ENCODE assay signal across 29 cellular contexts in the genomic region with DNA sequence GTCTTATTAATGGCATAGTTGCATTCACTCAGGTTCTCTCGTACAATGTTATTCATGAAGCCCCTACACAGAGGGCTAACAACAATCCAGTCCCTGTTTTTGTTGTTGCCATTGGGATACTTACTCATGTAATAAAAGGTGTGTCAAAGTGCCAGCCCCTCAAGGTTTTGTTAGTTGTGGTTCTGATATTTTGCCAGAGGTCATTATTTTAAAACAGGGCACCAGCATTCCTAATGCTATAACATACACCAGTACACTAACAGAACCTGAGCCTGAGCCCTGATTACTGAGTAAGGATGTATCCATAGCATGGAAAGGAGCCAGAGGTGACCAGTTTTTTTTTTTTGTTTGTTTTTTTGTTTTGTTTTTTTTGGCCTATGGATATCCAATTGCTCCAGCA.
"Had no signal": no experiment of that assay in that cellular context is flagged by ENCODE, and none has a peak within 500 bp of the region (broad histone marks: within the 10 kb centered on the region; RNA-seq: fewer than 3 reads in every experiment).

No MANE protein-coding gene starts in this region.

- H3K27me3 Mint-ChIP-seq: activated CD4-positive, alpha-beta T cell treated with anti-CD3 and anti-CD28 coated beads, Interleukin-2, amount 10 ng/mL, durations not matched to agents 7 days and 5 days; activated CD8-positive, alpha-beta memory T cell treated with anti-CD3 and anti-CD28 coated beads, Interleukin-2, amount 10 ng/mL, durations not matched to agents 7 days and 5 days; activated CD8-positive, alpha-beta T cell treated with anti-CD3 and anti-CD28 coated beads for 36 hours; activated naive CD8-positive, alpha-beta T cell treated with anti-CD3 and anti-CD28 coated beads, Interleukin-2, amount 50 U/mL, for 24 hours; effector memory CD8-positive, alpha-beta T cell; T-helper 17 cell had no signal

- H3K4me1 Mint-ChIP-seq: activated naive CD8-positive, alpha-beta T cell treated with anti-CD3 and anti-CD28 coated beads, Interleukin-2, amount 50 U/mL, for 24 hours; nephron had no signal

- H3K9me3 Mint-ChIP-seq: activated CD4-positive, alpha-beta T cell treated with anti-CD3 and anti-CD28 coated beads, Interleukin-2, amount 10 ng/mL, durations not matched to agents 7 days and 5 days; activated CD8-positive, alpha-beta T cell treated with anti-CD3 and anti-CD28 coated beads for 36 hours; activated naive CD8-positive, alpha-beta T cell treated with anti-CD3 and anti-CD28 coated beads, Interleukin-2, amount 50 U/mL, for 24 hours; effector memory CD8-positive, alpha-beta T cell; nephron had no signal

- ATAC-seq: activated CD8-positive, alpha-beta memory T cell treated with anti-CD3 and anti-CD28 coated beads, Interleukin-2, amount 10 ng/mL, durations not matched to agents 7 days and 5 days; activated CD8-positive, alpha-beta T cell treated with anti-CD3 and anti-CD28 coated beads for 36 hours; activated naive CD8-positive, alpha-beta T cell treated with anti-CD3 and anti-CD28 coated beads, Interleukin-2, amount 50 U/mL, for 24 hours; effector memory CD8-positive, alpha-beta T cell; gastroesophageal sphincter; left cardiac atrium; pancreas; psoas muscle; right cardiac atrium; T-helper 17 cell had no signal

- H3K4me3 ChIP-seq: colonic mucosa, dorsolateral prefrontal cortex, esophagus muscularis mucosa, gastroesophageal sphincter, pancreas, psoas muscle, stomach, suprapubic skin, tibial nerve had no signal

- H3K27ac Mint-ChIP-seq: activated CD4-positive, alpha-beta T cell treated with anti-CD3 and anti-CD28 coated beads, Interleukin-2, amount 10 ng/mL, durations not matched to agents 7 days and 5 days; activated CD8-positive, alpha-beta memory T cell treated with anti-CD3 and anti-CD28 coated beads, Interleukin-2, amount 10 ng/mL, durations not matched to agents 7 days and 5 days; activated CD8-positive, alpha-beta T cell treated with anti-CD3 and anti-CD28 coated beads for 36 hours; activated naive CD8-positive, alpha-beta T cell treated with anti-CD3 and anti-CD28 coated beads, Interleukin-2, amount 50 U/mL, for 24 hours; effector memory CD8-positive, alpha-beta T cell; nephron; T-helper 17 cell had no signal

- H3K4me3 Mint-ChIP-seq: activated CD4-positive, alpha-beta T cell treated with anti-CD3 and anti-CD28 coated beads, Interleukin-2, amount 10 ng/mL, durations not matched to agents 7 days and 5 days; activated CD8-positive, alpha-beta memory T cell treated with anti-CD3 and anti-CD28 coated beads, Interleukin-2, amount 10 ng/mL, durations not matched to agents 7 days and 5 days; activated CD8-positive, alpha-beta T cell treated with anti-CD3 and anti-CD28 coated beads for 36 hours; activated naive CD8-positive, alpha-beta T cell treated with anti-CD3 and anti-CD28 coated beads, Interleukin-2, amount 50 U/mL, for 24 hours; effector memory CD8-positive, alpha-beta T cell; nephron; T-helper 17 cell had no signal

- DNase-seq: activated CD4-positive, alpha-beta T cell treated with anti-CD3 and anti-CD28 coated beads, Interleukin-2, amount 10 ng/mL, durations not matched to agents 7 days and 5 days; activated CD4-positive, CD25-positive, alpha-beta regulatory T cell treated with anti-CD3 and anti-CD28 coated beads, Interleukin-2, amount 50 U/mL, for 72 hours; activated CD8-positive, alpha-beta memory T cell treated with anti-CD3 and anti-CD28 coated beads, Interleukin-2, amount 10 ng/mL, durations not matched to agents 7 days and 5 days; activated CD8-positive, alpha-beta T cell treated with anti-CD3 and anti-CD28 coated beads for 36 hours; activated gamma-delta T cell; activated naive CD4-positive, alpha-beta T cell treated with anti-CD3 and anti-CD28 coated beads, Interleukin-2, amount 50 U/mL, for 16 hours; activated naive CD8-positive, alpha-beta T cell treated with anti-CD3 and anti-CD28 coated beads, Interleukin-2, amount 50 U/mL, for 24 hours; activated T-cell treated with anti-CD3 and anti-CD28 coated beads for 4 hours; brain microvascular endothelial cell; central memory CD4-positive, alpha-beta T cell; colonic mucosa; dorsolateral prefrontal cortex; effector memory CD8-positive, alpha-beta T cell; head of caudate nucleus; hypothalamus; left cardiac atrium; mesenchymal stem cell; pancreas; psoas muscle; right cardiac atrium; stimulated activated CD4-positive, alpha-beta T cell treated with anti-CD3 and anti-CD28 coated beads, Interleukin-12 subunit alpha, Interleukin-12 subunit beta, amount 100 ng/mL, for 4 hours; stimulated activated CD4-positive, alpha-beta T cell treated with anti-CD3 and anti-CD28 coated beads, Interleukin-4, amount 100 ng/mL, for 4 hours; stomach; T-helper 17 cell had no signal
